ENCODE assay signal across 12 cellular contexts in the genomic region with DNA sequence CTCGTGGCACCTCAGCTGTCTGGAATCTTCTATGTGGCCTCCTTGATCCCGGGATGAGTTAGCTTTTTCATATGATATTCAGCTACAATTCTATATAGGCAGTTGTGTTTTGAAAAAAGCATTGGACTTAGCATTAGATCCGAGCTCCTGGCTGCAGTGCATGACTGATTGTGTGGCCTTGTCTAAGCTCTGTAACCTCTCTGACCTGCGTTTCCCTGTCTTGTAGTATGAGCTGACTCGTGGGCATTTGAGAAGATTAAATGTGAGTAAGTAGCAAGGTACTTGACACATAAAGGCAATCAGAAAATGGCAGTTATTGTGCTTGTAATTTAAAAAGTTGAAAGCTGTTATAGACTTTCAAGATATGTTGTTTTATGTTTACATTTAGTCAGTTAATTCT.
A peak's percentile ranks its signal among the peaks of the same experiment; 100 is the strongest.
DNase-seq lines count a peak whose midpoint lies in the region; TF ChIP-seq lines count a peak whose summit lies in the region.
"Had no signal": no experiment of that assay in that cellular context is flagged by ENCODE, and none has a peak within 500 bp of the region (broad histone marks: within the 10 kb centered on the region; RNA-seq: fewer than 3 reads in every experiment).

No MANE protein-coding gene starts in this region.

- 36% methylated on average over 5 of the region's 5 CpGs for WGBS in SK-N-SH (ENCODE audit: low lambda C conversion rate)

- peaks cover 69% of the 10 kb centered on the region for H3K4me1 Mint-ChIP-seq in osteocyte (ENCODE audit: unreplicated experiment)

- POLR2A ChIA-PET in SK-N-SH (lab: Yijun Ruan, JAX) = no interaction called here

- no peaks in the 10 kb centered on the region for H3K9me2 ChIP-seq in SK-N-SH

- DNase-seq in Caki2 (ENCODE audit: low read depth) (peak; percentile 54), SK-N-SH (no peak), fibroblast of the aortic adventitia (ENCODE audit: low read depth) (peak; percentile 28), osteocyte (ENCODE audit: extremely low spot score, unreplicated experiment) (no peak), occipital lobe (lab: John Stamatoyannopoulos, UW) (no peak), BE2C (no peak), HuH-7.5 (ENCODE audit: low spot score) (no peak)
- no peak for DNase-seq in effector CD4-positive, alpha-beta T cell
- DNase-seq: activated B cell treated with CpG ODN at 0.5 μM for 24 hours, activated gamma-delta T cell, MV-4-11 had no signal

- H3K36me3 Mint-ChIP-seq in osteocyte (ENCODE audit: unreplicated experiment) = no peaks in the 10 kb centered on the region

- no peak for TF ChIP-seq EP300 in SK-N-SH (IDR thresholded peaks at IDR 0.05; ENCODE audit: borderline replicate concordance in 1 of 2, low read depth in 1 of 2, low read length in 1 of 2)

- no peak for TF ChIP-seq RAD21 in SK-N-SH (IDR thresholded peaks at IDR 0.05; ENCODE audit: low read length)

- peak overlapping the region; percentile 83 to 89 for H3K27ac ChIP-seq in SK-N-SH (ENCODE audit: low read depth in 2 of 2, low read length in 1 of 2)

- TF ChIP-seq CTCF in SK-N-SH (IDR thresholded peaks at IDR 0.05) = no peak
- TF ChIP-seq CTCF in fibroblast of the aortic adventitia (IDR thresholded peaks at IDR 0.05; ENCODE audit: insufficient read depth, low read length) = no peak
- no peak for TF ChIP-seq CTCF in osteocyte (IDR thresholded peaks at IDR 0.05)
- no peak for TF ChIP-seq CTCF in BE2C (IDR thresholded peaks at IDR 0.05; ENCODE audit: low read depth, low read length)

- H3K9me3 ChIP-seq in SK-N-SH (no peaks in the 10 kb centered on the region), BE2C (no peaks in the 10 kb centered on the region)

- peaks cover 28% of the 10 kb centered on the region for H3F3A ChIP-seq in SK-N-SH (replicated peaks; ENCODE audit: insufficient read depth)

- H3K27ac Mint-ChIP-seq in osteocyte (ENCODE audit: unreplicated experiment) = peak overlapping the region; percentile 97
- H3K27ac Mint-ChIP-seq: activated B cell treated with CpG ODN at 0.5 μM for 24 hours, B cell had no signal

- H3K27me3 Mint-ChIP-seq in osteocyte (ENCODE audit: unreplicated experiment) = no peaks in the 10 kb centered on the region
- H3K27me3 Mint-ChIP-seq: activated B cell treated with CpG ODN at 0.5 μM for 24 hours, B cell had no signal

- H3K4me2 ChIP-seq in SK-N-SH = peak overlapping the region; percentile 66

- H3K27me3 ChIP-seq in SK-N-SH (ENCODE audit: insufficient read depth) (no peaks in the 10 kb centered on the region), BE2C (no peaks in the 10 kb centered on the region)

- peak overlapping the region; percentile 3 for H3K4me3 Mint-ChIP-seq in osteocyte (ENCODE audit: unreplicated experiment)
- H3K4me3 Mint-ChIP-seq: activated B cell treated with CpG ODN at 0.5 μM for 24 hours, B cell had no signal

- H3K4me1 ChIP-seq in SK-N-SH (ENCODE audit: control insufficient read depth in 1 of 2, insufficient read depth in 2 of 2, low read depth in 1 of 2, low read length in 1 of 2) (peaks cover 31 to 49% of the 10 kb centered on the region in 2 experiments; a peak in 3 of 4 replicates), BE2C (no peaks in the 10 kb centered on the region; the same call in 1 of the 2 replicates)

- H4K20me1 ChIP-seq in SK-N-SH (ENCODE audit: insufficient read depth) = peaks cover 15% of the 10 kb centered on the region

- no peak overlapping the region for H2AFZ ChIP-seq in SK-N-SH (ENCODE audit: low read depth)

- H3K36me3 ChIP-seq in SK-N-SH (replicated peaks in 1 of 2; ENCODE audit: control insufficient read depth in 1 of 2, insufficient read depth in 2 of 2, low read length in 1 of 2) (no peaks in the 10 kb centered on the region), BE2C (no peaks in the 10 kb centered on the region)

- H3K4me3 ChIP-seq in SK-N-SH (ENCODE audit: low read depth in 2 of 2, low read length in 1 of 2) (peak overlapping the region in 1 of 2 experiments; percentile 2; a peak in 1 of 4 replicates), fibroblast of the aortic adventitia (ENCODE audit: low read depth, low read length) (no peak overlapping the region), BE2C (ENCODE audit: low read depth, low read length) (no peak overlapping the region)

- in situ Hi-C loops in Caki2 (cut with HindIII; ENCODE audit: low pct_unique_long_range_greater_than_20kb, low sequenced_read_pairs) = no loop called here

- peak overlapping the region; percentile 27 for H3K9ac ChIP-seq in SK-N-SH

- peaks cover 94% of the 10 kb centered on the region for H3K79me2 ChIP-seq in SK-N-SH (ENCODE audit: insufficient read depth)

- H3K9me3 Mint-ChIP-seq in osteocyte (ENCODE audit: unreplicated experiment) = no peaks in the 10 kb centered on the region
- H3K9me3 Mint-ChIP-seq: activated B cell treated with CpG ODN at 0.5 μM for 24 hours had no signal

- CTCF ChIA-PET in SK-N-SH (lab: Yijun Ruan, JAX) = interaction anchor here (1.1 to 2.3 kb wide), 3 partner anchors 10 to 141 kb away, joined by 3 to 8 read pairs (median 4); no protein-coding TSS in a partner anchor

TF ChIP-seq in SK-N-SH, 30 proteins besides CTCF, POLR2A, EP300 and RAD21:
- TF ChIP-seq ZBTB33 (IDR thresholded peaks at IDR 0.05; ENCODE audit: borderline replicate concordance, low read depth) (no peak), FOXM1 (IDR thresholded peaks at IDR 0.05; ENCODE audit: low read depth) (no peak), GATA2 (CRISPR knock-in tag; IDR thresholded peaks at IDR 0.05) (no peak), RFX5 (IDR thresholded peaks at IDR 0.05; ENCODE audit: low read length) (no peak), POLR2AphosphoS5 (IDR thresholded peaks at IDR 0.05; ENCODE audit: low read depth, low read length) (no peak), TEAD4 (IDR thresholded peaks at IDR 0.05; ENCODE audit: borderline replicate concordance, insufficient read depth) (no peak), TAF1 (IDR thresholded peaks at IDR 0.05; ENCODE audit: borderline replicate concordance, low read depth, low read length) (no peak), SMC3 (IDR thresholded peaks at IDR 0.05; ENCODE audit: low read depth, low read length) (no peak), FOXJ3 (CRISPR knock-in tag; IDR thresholded peaks at IDR 0.05) (no peak), PBX3 (IDR thresholded peaks at IDR 0.05) (no peak), JUND (IDR thresholded peaks at IDR 0.05) (no peak), GABPA (IDR thresholded peaks at IDR 0.05; ENCODE audit: low read depth) (no peak), YY1 (IDR thresholded peaks at IDR 0.05; ENCODE audit: low read depth) (no peak), CHD2 (IDR thresholded peaks at IDR 0.05; ENCODE audit: low read length, partially characterized antibody) (no peak), EZH2phosphoT487 (IDR thresholded peaks at IDR 0.05; ENCODE audit: borderline replicate concordance, low read depth) (no peak), FOSL2 (IDR thresholded peaks at IDR 0.05; ENCODE audit: borderline replicate concordance, low read depth) (no peak), RCOR1 (IDR thresholded peaks at IDR 0.05; ENCODE audit: low read length) (no peak), RXRA (IDR thresholded peaks at IDR 0.05; ENCODE audit: borderline replicate concordance, low read depth) (no peak)
- TF ChIP-seq, protein P1, sequence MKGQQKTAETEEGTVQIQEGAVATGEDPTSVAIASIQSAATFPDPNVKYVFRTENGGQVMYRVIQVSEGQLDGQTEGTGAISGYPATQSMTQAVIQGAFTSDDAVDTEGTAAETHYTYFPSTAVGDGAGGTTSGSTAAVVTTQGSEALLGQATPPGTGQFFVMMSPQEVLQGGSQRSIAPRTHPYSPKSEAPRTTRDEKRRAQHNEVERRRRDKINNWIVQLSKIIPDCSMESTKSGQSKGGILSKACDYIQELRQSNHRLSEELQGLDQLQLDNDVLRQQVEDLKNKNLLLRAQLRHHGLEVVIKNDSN (IDR thresholded peaks at IDR 0.05; ENCODE audit: borderline replicate concordance, low read depth) = no peak
- TF ChIP-seq, protein P2, sequence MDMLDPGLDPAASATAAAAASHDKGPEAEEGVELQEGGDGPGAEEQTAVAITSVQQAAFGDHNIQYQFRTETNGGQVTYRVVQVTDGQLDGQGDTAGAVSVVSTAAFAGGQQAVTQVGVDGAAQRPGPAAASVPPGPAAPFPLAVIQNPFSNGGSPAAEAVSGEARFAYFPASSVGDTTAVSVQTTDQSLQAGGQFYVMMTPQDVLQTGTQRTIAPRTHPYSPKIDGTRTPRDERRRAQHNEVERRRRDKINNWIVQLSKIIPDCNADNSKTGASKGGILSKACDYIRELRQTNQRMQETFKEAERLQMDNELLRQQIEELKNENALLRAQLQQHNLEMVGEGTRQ (IDR thresholded peaks at IDR 0.05; ENCODE audit: borderline replicate concordance, low read depth, low read length) = no peak
TF ChIP-seq in SK-N-SH: peak in this region for 0.

Comparison
In these comparisons a context has a peak if more than half of its experiments do, and no peak if none do; other contexts are left out.
1. DNase-seq: peak in Caki2 (single experiment) and fibroblast of the aortic adventitia (single experiment); none in SK-N-SH (single experiment), osteocyte (single experiment), occipital lobe (single experiment), BE2C (single experiment), effector CD4-positive, alpha-beta T cell (single experiment) and HuH-7.5 (single experiment).